10 cellular contexts compared by ENCODE assay signal in genomic region chr4:40194602-40195161, GRCh38. TPM values are rescaled to one million over a fixed set of nuclear protein-coding genes. Genes with fewer than 3 reads are reported as not detected.
DNase-seq lines count a peak whose midpoint lies in the region; ATAC-seq, FAIRE-seq and TF ChIP-seq lines count a peak whose summit lies in the region.
"Had no signal": no experiment of that assay in that cellular context is flagged by ENCODE, and none has a peak within 500 bp of the region (broad histone marks: within the 10 kb centered on the region; RNA-seq: fewer than 3 reads in every experiment).

No MANE protein-coding gene starts in this region.

- no peak overlapping the region for H3K9ac ChIP-seq in endothelial cell of umbilical vein (replicated peaks; ENCODE audit: extremely low read depth, insufficient read depth, low read length)

- no peaks in the 10 kb centered on the region for H3K9me3 ChIP-seq in endothelial cell of umbilical vein (replicated peaks; ENCODE audit: control insufficient read depth, insufficient read depth, low read length)

- in situ Hi-C loops in SK-MEL-5 (cut with HindIII; ENCODE audit: low pct_unique_long_range_greater_than_20kb, low sequenced_read_pairs) = no loop called here

- dilution Hi-C loops in endothelial cell of umbilical vein (cut with MboI; ENCODE audit: extremely low pct_ligation_motif_present, low sequenced_read_pairs) = no loop called here

- no peak for FAIRE-seq in endothelial cell of umbilical vein (lab: Jason Lieb, UNC)

- peaks cover 34% of the 10 kb centered on the region for H3K36me3 Mint-ChIP-seq in stimulated activated effector memory CD8-positive, alpha-beta T cell treated with anti-CD3 and anti-CD28 coated beads, Interleukin-12 subunit alpha, Interleukin-12 subunit beta, amount 100 ng/mL, for 72 hours

- H3K9me3 Mint-ChIP-seq in stimulated activated effector memory CD8-positive, alpha-beta T cell treated with anti-CD3 and anti-CD28 coated beads, Interleukin-12 subunit alpha, Interleukin-12 subunit beta, amount 100 ng/mL, for 72 hours = no peaks in the 10 kb centered on the region
- H3K9me3 Mint-ChIP-seq: GM23338 had no signal

- peak overlapping the region; percentile 96 for H3K4me3 Mint-ChIP-seq in stimulated activated effector memory CD8-positive, alpha-beta T cell treated with anti-CD3 and anti-CD28 coated beads, Interleukin-12 subunit alpha, Interleukin-12 subunit beta, amount 100 ng/mL, for 72 hours
- H3K4me3 Mint-ChIP-seq: GM23338 had no signal

- POLR2A ChIA-PET in endothelial cell of umbilical vein (lab: Charles Lee) = no interaction called here

- ATAC-seq in stimulated activated effector memory CD8-positive, alpha-beta T cell treated with anti-CD3 and anti-CD28 coated beads, Interleukin-12 subunit alpha, Interleukin-12 subunit beta, amount 100 ng/mL, for 72 hours = peak; percentile 67
- no peak for ATAC-seq in HG02678 (IDR thresholded peaks at IDR 0.05; ENCODE audit: unreplicated experiment)
- ATAC-seq: GM23338 had no signal

- H3K4me1 Mint-ChIP-seq in stimulated activated effector memory CD8-positive, alpha-beta T cell treated with anti-CD3 and anti-CD28 coated beads, Interleukin-12 subunit alpha, Interleukin-12 subunit beta, amount 100 ng/mL, for 72 hours = peaks cover 38% of the 10 kb centered on the region

- peak overlapping the region; percentile 98 for H3K27ac Mint-ChIP-seq in stimulated activated effector memory CD8-positive, alpha-beta T cell treated with anti-CD3 and anti-CD28 coated beads, Interleukin-12 subunit alpha, Interleukin-12 subunit beta, amount 100 ng/mL, for 72 hours
- H3K27ac Mint-ChIP-seq: GM23338 had no signal

- no TSS peak for BruUV-seq in endothelial cell of umbilical vein (replicated peaks; lab: Mats Ljungman, UMichigan)

- TF ChIP-seq POLR2A in GM18526 (IDR thresholded peaks at IDR 0.05; ENCODE audit: extremely low read depth, insufficient read length) (peak; percentile 29), endothelial cell of umbilical vein (IDR thresholded peaks at IDR 0.05; ENCODE audit: low read depth, low read length) (no peak)

- H3K27me3 ChIP-seq in endothelial cell of umbilical vein (ENCODE audit: control insufficient read depth in 2 of 2, insufficient read depth in 2 of 2, low read length in 2 of 2) = no peaks in the 10 kb centered on the region

- no peaks in the 10 kb centered on the region for H3K36me3 ChIP-seq in endothelial cell of umbilical vein (ENCODE audit: control insufficient read depth in 2 of 2, extremely low read depth in 1 of 2, insufficient read depth in 2 of 2, low read length in 2 of 2)

- TF ChIP-seq CTCF in endothelial cell of umbilical vein (IDR thresholded peaks at IDR 0.05; ENCODE audit: extremely low read depth in 1 of 2, insufficient read depth in 1 of 2, low read depth in 1 of 2, low read length in 2 of 2) = no peak

- H3K4me3 ChIP-seq in endothelial cell of umbilical vein (replicated peaks in 1 of 3; ENCODE audit: insufficient read depth in 1 of 3, low read depth in 1 of 3, low read length in 3 of 3) = no peak overlapping the region
- H3K4me3 ChIP-seq: GM23338 had no signal

- intact Hi-C loops in endothelial cell of umbilical vein (cut with micrococcal nuclease) = no loop called here

- no peak overlapping the region for H3K4me2 ChIP-seq in endothelial cell of umbilical vein (ENCODE audit: insufficient read depth, low read length)
- H3K4me2 ChIP-seq: GM23338 had no signal

- no peaks in the 10 kb centered on the region for H4K20me1 ChIP-seq in endothelial cell of umbilical vein (replicated peaks; ENCODE audit: control insufficient read depth, extremely low read depth, insufficient read depth, low read length)

- H3K27ac ChIP-seq in endothelial cell of umbilical vein (ENCODE audit: insufficient read depth, low read depth, low read length) = no peak overlapping the region

- H3K9me1 ChIP-seq in endothelial cell of umbilical vein (replicated peaks; ENCODE audit: control insufficient read depth, extremely low read depth, insufficient read depth, low read length) = no peaks in the 10 kb centered on the region

- no peaks in the 10 kb centered on the region for H3K79me2 ChIP-seq in endothelial cell of umbilical vein (ENCODE audit: control insufficient read depth, insufficient read depth, low read length)

- CTCF ChIA-PET in endothelial cell of umbilical vein (lab: Charles Lee) = interaction anchor here (1.0 to 1.3 kb wide), 4 partner anchors 8 to 122 kb away, joined by 3 to 4 read pairs (median 3); no protein-coding TSS in a partner anchor

- DNase-seq in SK-MEL-5 (ENCODE audit: low read depth, low spot score) (peak; percentile 31), endothelial cell of umbilical vein (ENCODE audit: low read depth, low spot score) (peak; percentile 17), OCI-M2 (lab: John Stamatoyannopoulos, UW; ENCODE audit: unreplicated experiment) (no peak), COLO668 (lab: John Stamatoyannopoulos, UW; ENCODE audit: unreplicated experiment) (no peak)
- DNase-seq in stimulated activated effector memory CD8-positive, alpha-beta T cell treated with anti-CD3 and anti-CD28 coated beads, Interleukin-12 subunit alpha, Interleukin-12 subunit beta, amount 100 ng/mL, for 72 hours (ENCODE audit: low spot score in 2 of 2) = peak in 1 of 2 donors; percentile 67
- DNase-seq: amniotic stem cell, NCI-H1694 had no signal

- H2AFZ ChIP-seq in endothelial cell of umbilical vein (ENCODE audit: low read depth, low read length) = peak overlapping the region; percentile 44
- H2AFZ ChIP-seq: GM23338 had no signal

- peaks cover 4% of the 10 kb centered on the region for H3K4me1 ChIP-seq in endothelial cell of umbilical vein (ENCODE audit: control insufficient read depth, extremely low read depth, insufficient read depth, low read length)

TF ChIP-seq in endothelial cell of umbilical vein, 7 proteins besides CTCF, POLR2A, EP300 and RAD21:
- TF ChIP-seq GATA2 (IDR thresholded peaks at IDR 0.05; ENCODE audit: insufficient read depth, insufficient read length, low read depth, low read length) (no peak), POLR2AphosphoS5 (IDR thresholded peaks at IDR 0.05; ENCODE audit: insufficient read depth, low read depth, low read length) (no peak), FOS (IDR thresholded peaks at IDR 0.05; ENCODE audit: borderline replicate concordance, insufficient read depth, low read length) (no peak), MAX (IDR thresholded peaks at IDR 0.05; ENCODE audit: insufficient read depth, insufficient read length) (no peak), MYC (IDR thresholded peaks at IDR 0.05; ENCODE audit: low read depth, low read length) (no peak), EZH2 (IDR thresholded peaks at IDR 0.05; ENCODE audit: borderline replicate concordance, low read depth, low read length, severe bottlenecking) (no peak), JUN (IDR thresholded peaks at IDR 0.05; ENCODE audit: borderline replicate concordance, insufficient read depth, insufficient read length, low read depth) (no peak)

RNA-seq across cellular contexts. Expression of gene RHOH, which starts 2.1 kb away (rescaled TPM):
- not detected in 2 replicates for total RNA-seq in SK-MEL-5 (2014; rRNA removed; shearing (Covaris generic))
- not detected in 2 replicates for polyA plus RNA-seq in SK-MEL-5 (2015; cell fraction: cytosol; rRNA removed)
- not detected in 2 replicates for polyA plus RNA-seq in SK-MEL-5 (2015; cell fraction: nucleus; rRNA removed)
- total RNA-seq in endothelial cell of umbilical vein = 0.30 TPM in 1 of 2 replicates, not detected in the other
- polyA plus RNA-seq in endothelial cell of umbilical vein = not detected in 2 replicates
- polyA plus RNA-seq in endothelial cell of umbilical vein (2011; cell fraction: cytosol; rRNA removed) = not detected in 2 replicates
- 0.12 TPM in 1 of 2 replicates, not detected in the other for polyA plus RNA-seq in endothelial cell of umbilical vein (2011; cell fraction: nucleus; rRNA removed)
- polyA plus RNA-seq in endothelial cell of umbilical vein (2012) = not detected in 2 replicates
- polyA minus RNA-seq in endothelial cell of umbilical vein = 1.0 TPM in 1 of 2 replicates, not detected in the other
- polyA minus RNA-seq in endothelial cell of umbilical vein (2011; cell fraction: cytosol; rRNA and poly(A)+ RNA removed) = not detected
- polyA minus RNA-seq in endothelial cell of umbilical vein (2011; cell fraction: nucleus; rRNA and poly(A)+ RNA removed) = not detected in 2 replicates

Comparison
In these comparisons a context has a peak if more than half of its experiments do, and no peak if none do; other contexts are left out.
1. DNase-seq: peak in SK-MEL-5 (single experiment) and endothelial cell of umbilical vein (single experiment); none in OCI-M2 (single experiment) and COLO668 (single experiment).